1 cellular context compared by ENCODE assay signal in genomic region chr4:7487464-7487863, GRCh38.
TF ChIP-seq lines count a peak whose summit lies in the region.

No MANE protein-coding gene starts in this region.

TF ChIP-seq in GM23338, 12 proteins besides CTCF, POLR2A, EP300 and RAD21 (continued from another document):
- TF ChIP-seq ZNF462 (CRISPR knock-in tag; IDR thresholded peaks at IDR 0.05) (no peak), EZH2 (IDR thresholded peaks at IDR 0.05; ENCODE audit: low read depth, unreplicated experiment) (no peak), ZNF114 (CRISPR knock-in tag; IDR thresholded peaks at IDR 0.05) (no peak), CREB1 (CRISPR knock-in tag; IDR thresholded peaks at IDR 0.05; ENCODE audit: low read depth) (no peak), ZNF331 (CRISPR knock-in tag; IDR thresholded peaks at IDR 0.05; ENCODE audit: low read depth) (no peak), REST (IDR thresholded peaks at IDR 0.05; ENCODE audit: unreplicated experiment) (no peak), EZH2phosphoT487 (IDR thresholded peaks at IDR 0.05; ENCODE audit: unreplicated experiment) (no peak), NANOG (IDR thresholded peaks at IDR 0.05; ENCODE audit: borderline replicate concordance) (no peak)
